Comparison of ENCODE assay signal across 25 cellular contexts in the genomic region with DNA sequence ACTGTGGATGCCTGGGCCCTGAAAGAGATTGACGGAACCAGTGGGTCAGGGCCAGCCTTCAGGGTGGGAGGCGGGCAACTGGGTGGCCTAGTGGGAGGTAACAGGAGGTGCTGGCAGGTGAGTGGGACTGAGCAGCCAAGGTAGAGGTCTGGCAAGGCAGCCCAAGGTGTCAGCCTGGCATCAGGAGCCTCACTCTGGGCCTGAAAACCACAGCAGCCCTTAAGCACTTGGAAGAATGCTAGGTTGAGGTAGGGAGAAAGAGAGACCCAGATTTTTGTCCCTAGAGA.
"Had no signal": no experiment of that assay in that cellular context is flagged by ENCODE, and none has a peak within 500 bp of the region (broad histone marks: within the 10 kb centered on the region; RNA-seq: fewer than 3 reads in every experiment).

No MANE protein-coding gene starts in this region.

- H3K27ac ChIP-seq: SJSA1 had no signal

- H3K9me3 ChIP-seq: SJSA1, SK-N-SH had no signal

- DNase-seq: activated CD4-positive, alpha-beta T cell treated with anti-CD3 and anti-CD28 coated beads for 36 hours; activated CD4-positive, alpha-beta T cell treated with anti-CD3 and anti-CD28 coated beads, Interleukin-2, amount 10 ng/mL, durations not matched to agents 7 days and 5 days; activated CD4-positive, alpha-beta T cell treated with anti-CD3 and anti-CD28 coated beads, Interleukin-2, amount 50 U/mL, for 48 hours; activated CD8-positive, alpha-beta T cell treated with anti-CD3 and anti-CD28 coated beads, Interleukin-2, amount 10 ng/mL, durations not matched to agents 7 days and 5 days; activated gamma-delta T cell; activated naive CD4-positive, alpha-beta T cell treated with Interleukin-2 at 50 U/mL for 16 hours; activated naive CD8-positive, alpha-beta T cell treated with anti-CD3 and anti-CD28 coated beads, Interleukin-2, amount 10 ng/mL, durations not matched to agents 7 days and 5 days; activated T-cell treated with anti-CD3 and anti-CD28 coated beads, Interleukin-2, amount 50 U/mL, for 24 hours; IMR-90; NCI-H1092 treated with DMSO at 0.1 percent for 48 hours; NCI-H1417; NCI-H146; NCI-H187; NCI-H2029 treated with DMSO at 0.1 percent for 48 hours; NCI-H2171 treated with DMSO at 0.1 percent for 48 hours; NCI-H226; NCI-H446 treated with DMSO at 0.1 percent for 48 hours; NCI-H524; SHP77; SK-N-SH had no signal

- H3K4me3 ChIP-seq: K562, SJSA1 had no signal

- H3K36me3 ChIP-seq: SJSA1 had no signal

- ATAC-seq: activated CD4-positive, alpha-beta T cell treated with anti-CD3 and anti-CD28 coated beads for 36 hours; activated CD4-positive, CD25-positive, alpha-beta regulatory T cell treated with anti-CD3 and anti-CD28 coated beads, Interleukin-2, amount 50 U/mL, for 24 hours; activated CD8-positive, alpha-beta T cell treated with anti-CD3 and anti-CD28 coated beads, Interleukin-2, amount 10 ng/mL, durations not matched to agents 7 days and 5 days; K562; Panc1; WTC11 had no signal

- H3K27me3 ChIP-seq: SJSA1 had no signal

- H3K4me1 ChIP-seq: SJSA1 had no signal
